Comparison of ENCODE assay signal across 8 cellular contexts in the genomic region with DNA sequence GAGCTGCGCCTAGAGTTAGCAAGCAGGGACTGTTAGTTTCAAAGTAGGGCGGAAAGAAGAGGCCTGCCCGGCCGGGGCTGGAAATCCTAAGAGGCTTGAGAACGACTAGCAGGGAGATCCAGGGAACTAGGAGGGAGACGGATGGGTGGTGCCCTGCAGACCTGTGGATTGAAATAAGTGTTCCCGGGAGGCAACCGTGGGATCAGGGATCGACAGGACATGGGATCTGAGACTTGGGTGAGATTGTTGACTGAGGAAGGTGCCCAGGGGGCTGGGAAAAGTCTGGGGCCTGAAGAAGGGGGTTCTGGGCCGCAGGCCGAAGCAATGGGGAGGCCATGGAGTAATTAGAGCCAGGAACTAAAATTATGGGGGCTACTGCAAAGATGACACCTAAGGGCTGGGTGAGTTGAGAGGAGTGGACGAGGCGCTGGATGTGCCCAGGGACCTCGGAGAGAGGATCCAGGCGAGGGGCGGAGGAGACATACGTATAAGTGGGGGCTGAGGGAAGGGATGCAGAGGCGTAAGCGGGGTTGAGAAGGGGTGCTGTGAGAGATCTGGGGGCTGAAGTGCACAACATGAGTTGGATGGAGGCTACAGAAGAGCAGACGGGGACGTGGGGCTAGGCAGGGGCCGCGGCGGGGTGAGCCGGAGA. TPM values are rescaled to one million over a fixed set of nuclear protein-coding genes. Genes with fewer than 3 reads are reported as not detected.
DNase-seq lines count a peak whose midpoint lies in the region; ATAC-seq, FAIRE-seq and TF ChIP-seq lines count a peak whose summit lies in the region.

No MANE protein-coding gene starts in this region.

- no peaks in the 10 kb centered on the region for H3K27me3 ChIP-seq in CD8-positive, alpha-beta memory T cell (ENCODE audit: insufficient read depth, low read length, poor library complexity, severe bottlenecking)
- H3K27me3 ChIP-seq in MG63 (no peaks in the 10 kb centered on the region), HepG2 (ENCODE audit: control insufficient read depth in 1 of 2, insufficient read depth in 2 of 2, low read length in 2 of 2) (peaks cover 0 to 4% of the 10 kb centered on the region in 2 experiments; a peak in 1 of 5 replicates), tibial artery (no peaks in the 10 kb centered on the region)

- H3K27me3 Mint-ChIP-seq in CD8-positive, alpha-beta memory T cell: no peaks in the 10 kb centered on the region

- no peaks in the 10 kb centered on the region for H3K9me3 Mint-ChIP-seq in CD8-positive, alpha-beta memory T cell

- in situ Hi-C loops in HepG2 (cut with HindIII; ENCODE audit: extremely low pct_ligation_motif_present, low pct_unique_long_range_greater_than_20kb) (no loop called here), GM13976 (cut with MboI; ENCODE audit: low sequenced_read_pairs, unreplicated experiment) (no loop called here)

- H3K36me3 Mint-ChIP-seq in CD8-positive, alpha-beta memory T cell: peaks cover 0 to 3% (median 1%) of the 10 kb centered on the region in 3 donors

- H2AFZ ChIP-seq in HepG2 (ENCODE audit: low read length): peak overlapping the region; percentile 68

- H3K9ac ChIP-seq in HepG2 (ENCODE audit: insufficient read depth, low read depth, low read length): peak overlapping the region; percentile 74

- DNase-seq in CD8-positive, alpha-beta memory T cell: peak in 2 of 5 donors; percentile 3 to 46
- peak; percentile 20 for DNase-seq in MG63
- DNase-seq in cerebellar cortex (ENCODE audit: low spot score): peak; percentile 50
- peak; percentile 22 for DNase-seq in HepG2 (ENCODE audit: low spot score)
- peak in 1 of 2 donors; percentile 25 for DNase-seq in tibial artery
- no peak for DNase-seq in GM13976 (ENCODE audit: low spot score)
- no peak for DNase-seq in NCI-H1694 treated with DMSO at 0.1 percent for 48 hours (lab: John Stamatoyannopoulos, UW)

- intact Hi-C loops in HepG2 (cut with micrococcal nuclease; ENCODE audit: unreplicated experiment) (no loop called here), tibial artery (cut with DNase I; ENCODE audit: low total_unique reads) (loop anchor here (10.0 kb wide), 1 partner anchor 370 kb away; the partner anchor contains the start of gene CDK17)

- H3K27ac Mint-ChIP-seq in CD8-positive, alpha-beta memory T cell: no peak overlapping the region

- H3K4me1 ChIP-seq in CD8-positive, alpha-beta memory T cell (ENCODE audit: insufficient read depth, low read length): peaks cover 14% of the 10 kb centered on the region
- H3K4me1 ChIP-seq in HepG2 (ENCODE audit: insufficient read depth, low read length) (peaks cover 36% of the 10 kb centered on the region), tibial artery (peaks cover 0 to 16% (median 10%) of the 10 kb centered on the region in 4 donors)

- H3K27ac ChIP-seq in CD8-positive, alpha-beta memory T cell (ENCODE audit: low read depth, low read length): peak overlapping the region; percentile 83
- H3K27ac ChIP-seq in HepG2 (ENCODE audit: extremely low read length, insufficient read depth, low read length) (peak overlapping the region; percentile 63), tibial artery (peak overlapping the region; percentile 91 to 95)

- ATAC-seq in GM21381 (IDR thresholded peaks at IDR 0.05; ENCODE audit: unreplicated experiment): peak; percentile 6
- ATAC-seq in HepG2: peak; percentile 64

- TF ChIP-seq CTCF in HepG2 (CRISPR knock-in tag; IDR thresholded peaks at IDR 0.05): no peak
- no peak for TF ChIP-seq CTCF in tibial artery (IDR thresholded peaks at IDR 0.05)
- TF ChIP-seq CTCF in GM13976 (IDR thresholded peaks at IDR 0.05; ENCODE audit: borderline replicate concordance, control extremely low read depth, extremely low read depth, insufficient read depth, missing control alignments): no peak

- H3K36me3 ChIP-seq in CD8-positive, alpha-beta memory T cell (ENCODE audit: insufficient read depth, low read length): no peaks in the 10 kb centered on the region
- H3K36me3 ChIP-seq in MG63: no peaks in the 10 kb centered on the region
- H3K36me3 ChIP-seq in HepG2 (replicated peaks in 1 of 2; ENCODE audit: control insufficient read depth in 1 of 2, insufficient read depth in 2 of 2, low read length in 2 of 2): no peaks in the 10 kb centered on the region
- no peaks in the 10 kb centered on the region for H3K36me3 ChIP-seq in tibial artery

- no peak for TF ChIP-seq POLR2A in HepG2 (IDR thresholded peaks at IDR 0.05; ENCODE audit: insufficient read depth in 1 of 2, low read depth in 2 of 2, low read length in 2 of 2)

- no peak overlapping the region for H3K4me3 Mint-ChIP-seq in CD8-positive, alpha-beta memory T cell

- H3K79me2 ChIP-seq in HepG2 (ENCODE audit: insufficient read depth, low read length): peaks cover 14% of the 10 kb centered on the region

- H3K4me2 ChIP-seq in HepG2 (ENCODE audit: low read depth, low read length): peak overlapping the region; percentile 73

- no peak for FAIRE-seq in HepG2 (lab: Jason Lieb, UNC)

- H3K4me3 ChIP-seq in CD8-positive, alpha-beta memory T cell (ENCODE audit: low read length): peak overlapping the region; percentile 84
- H3K4me3 ChIP-seq in MG63: peak overlapping the region; percentile 89
- H3K4me3 ChIP-seq in HepG2 (replicated peaks in 1 of 3; ENCODE audit: insufficient read depth in 1 of 3, low read depth in 2 of 3, low read length in 3 of 3): peak overlapping the region; percentile 92 to 99 (median 93)
- peak overlapping the region; percentile 88 to 94 for H3K4me3 ChIP-seq in tibial artery

- 2% methylated on average over 25 of the region's 25 CpGs for WGBS in HepG2 (ENCODE audit: low lambda C conversion rate)

- POLR2A ChIA-PET in CD8-positive, alpha-beta memory T cell (lab: Charles Lee): interaction anchor here (1.6 kb wide), 2 partner anchors 12 to 91 kb away, joined by 3 to 9 read pairs; partner anchors contain the start of genes AMDHD1 and CCDC38
- POLR2A ChIA-PET in HepG2 (lab: Yijun Ruan, JAX): interaction anchor here (0.9 to 1.6 kb wide), 5 partner anchors 14 to 561 kb away, joined by 3 to 5 read pairs (median 4); partner anchors contain the start of genes CDK17, HAL and METAP2

- CTCF ChIA-PET in CD8-positive, alpha-beta memory T cell (lab: Charles Lee): interaction anchor here (2.4 kb wide), 1 partner anchor 13 kb away, joined by 6 read pairs; no protein-coding TSS in a partner anchor
- CTCF ChIA-PET in HepG2 (lab: Yijun Ruan, JAX; ENCODE audit: low intra/inter-chr PET ratio, low total read pairs): no interaction called here

- TF ChIP-seq EP300 in HepG2 (IDR thresholded peaks at IDR 0.05; ENCODE audit: low read depth in 2 of 2, low read length in 2 of 2) (no peak), HepG2 (CRISPR knock-in tag; IDR thresholded peaks at IDR 0.05; ENCODE audit: borderline replicate concordance) (no peak)

- BruUV-seq in HepG2 (replicated peaks; lab: Mats Ljungman, UMichigan): no TSS peak

- H3K4me1 Mint-ChIP-seq in CD8-positive, alpha-beta memory T cell: peaks cover 16 to 24% (median 24%) of the 10 kb centered on the region in 3 donors

- H4K20me1 ChIP-seq in HepG2 (ENCODE audit: insufficient read depth, low read length): no peaks in the 10 kb centered on the region

- H3K9me3 ChIP-seq in CD8-positive, alpha-beta memory T cell (ENCODE audit: low read length): no peaks in the 10 kb centered on the region
- no peaks in the 10 kb centered on the region for H3K9me3 ChIP-seq in MG63
- no peaks in the 10 kb centered on the region for H3K9me3 ChIP-seq in HepG2 (ENCODE audit: low read length)
- H3K9me3 ChIP-seq in tibial artery: no peaks in the 10 kb centered on the region

- no peak for TF ChIP-seq RAD21 in HepG2 (CRISPR knock-in tag; IDR thresholded peaks at IDR 0.05)

RNA-seq across cellular contexts. Expression of gene LTA4H, which starts 0.6 kb away (rescaled TPM):
- 10 to 100 TPM; 58.8 to 63.7 TPM for total RNA-seq in CD8-positive, alpha-beta memory T cell
- polyA plus RNA-seq in CD8-positive, alpha-beta memory T cell: 61.4 TPM
- total RNA-seq in MG63 (2014; rRNA removed; shearing (Covaris generic); ENCODE audit: low replicate concordance): 45.7 and 50.4 TPM in 2 replicates
- total RNA-seq in HepG2 (2016; rRNA removed; fragmentation: Illumina TruSeq; extraction: Trizol): 90.4 and 114 TPM in 2 replicates
- 19.9 and 28.2 TPM in 2 replicates for total RNA-seq in HepG2 (2016; cell fraction: cytosol; rRNA removed; fragmentation: Illumina TruSeq; extraction: Trizol; ENCODE audit: low read depth)
- total RNA-seq in HepG2 (2016; cell fraction: insoluble cytoplasmic fraction; rRNA removed; fragmentation: Illumina TruSeq; extraction: Trizol): 86.9 and 108 TPM in 2 replicates
- 66.0 and 81.9 TPM in 2 replicates for total RNA-seq in HepG2 (2016; cell fraction: membrane; rRNA removed; fragmentation: Illumina TruSeq; extraction: Trizol)
- 54.5 and 55.7 TPM in 2 replicates for total RNA-seq in HepG2 (2016; cell fraction: nucleus; rRNA removed; fragmentation: Illumina TruSeq; extraction: Trizol)
- 74.4 and 87.5 TPM in 2 replicates for polyA plus RNA-seq in HepG2 (2011; rRNA removed)
- 50.8 and 73.9 TPM in 2 replicates for polyA plus RNA-seq in HepG2 (2011; cell fraction: cytosol; rRNA removed)
- polyA plus RNA-seq in HepG2 (2011; cell fraction: nucleus; rRNA removed): 43.0 and 54.3 TPM in 2 replicates
- 111 and 121 TPM in 2 replicates for polyA plus RNA-seq in HepG2 (2012)
- 22.4 and 25.2 TPM in 2 replicates for polyA plus RNA-seq in HepG2 (2016; cell fraction: cytosol; fragmentation: Illumina TruSeq; extraction: Trizol; ENCODE audit: low read depth)
- 97.9 and 98.6 TPM in 2 replicates for polyA plus RNA-seq in HepG2 (2016; cell fraction: insoluble cytoplasmic fraction; fragmentation: Illumina TruSeq; extraction: Trizol; ENCODE audit: low read depth)
- polyA plus RNA-seq in HepG2 (2016; cell fraction: membrane; fragmentation: Illumina TruSeq; extraction: Trizol; ENCODE audit: low read depth): 49.0 and 58.4 TPM in 2 replicates
- 57.8 and 60.3 TPM in 2 replicates for polyA plus RNA-seq in HepG2 (2016; cell fraction: nucleus; fragmentation: Illumina TruSeq; extraction: Trizol; ENCODE audit: insufficient read depth, low read depth)
- 53.9 and 54.2 TPM in 2 replicates for polyA minus RNA-seq in HepG2 (2011; rRNA and poly(A)+ RNA removed; ENCODE audit: low replicate concordance)
- 45.7 and 50.7 TPM in 2 replicates for polyA minus RNA-seq in HepG2 (2011; cell fraction: cytosol; rRNA and poly(A)+ RNA removed)
- polyA minus RNA-seq in HepG2 (2011; cell fraction: nucleus; rRNA and poly(A)+ RNA removed): 50.5 and 65.3 TPM in 2 replicates

RNA-seq across cellular contexts. Expression of gene HAL, which starts 38.6 kb away (rescaled TPM):
- under 1 TPM; 0.09 to 0.40 TPM for total RNA-seq in CD8-positive, alpha-beta memory T cell
- not detected for polyA plus RNA-seq in CD8-positive, alpha-beta memory T cell
- not detected in 2 replicates for total RNA-seq in MG63 (2014; rRNA removed; shearing (Covaris generic); ENCODE audit: low replicate concordance)
- 0.56 and 0.89 TPM in 2 replicates for total RNA-seq in HepG2 (2016; rRNA removed; fragmentation: Illumina TruSeq; extraction: Trizol)
- total RNA-seq in HepG2 (2016; cell fraction: cytosol; rRNA removed; fragmentation: Illumina TruSeq; extraction: Trizol; ENCODE audit: low read depth): 0.10 and 0.26 TPM in 2 replicates
- total RNA-seq in HepG2 (2016; cell fraction: insoluble cytoplasmic fraction; rRNA removed; fragmentation: Illumina TruSeq; extraction: Trizol): 0.58 and 1.1 TPM in 2 replicates
- total RNA-seq in HepG2 (2016; cell fraction: membrane; rRNA removed; fragmentation: Illumina TruSeq; extraction: Trizol): 0.22 and 0.59 TPM in 2 replicates
- 1.8 and 2.1 TPM in 2 replicates for total RNA-seq in HepG2 (2016; cell fraction: nucleus; rRNA removed; fragmentation: Illumina TruSeq; extraction: Trizol)
- 37.8 and 63.7 TPM in 2 replicates for polyA plus RNA-seq in HepG2 (2011; rRNA removed)
- polyA plus RNA-seq in HepG2 (2011; cell fraction: cytosol; rRNA removed): 17.0 and 30.5 TPM in 2 replicates
- 159 and 187 TPM in 2 replicates for polyA plus RNA-seq in HepG2 (2011; cell fraction: nucleus; rRNA removed)
- polyA plus RNA-seq in HepG2 (2012): 38.1 and 88.4 TPM in 2 replicates
- 0.11 TPM in 2 replicates for polyA plus RNA-seq in HepG2 (2016; cell fraction: cytosol; fragmentation: Illumina TruSeq; extraction: Trizol; ENCODE audit: low read depth)
- polyA plus RNA-seq in HepG2 (2016; cell fraction: insoluble cytoplasmic fraction; fragmentation: Illumina TruSeq; extraction: Trizol; ENCODE audit: low read depth): 0.50 and 0.67 TPM in 2 replicates
- 0.20 and 0.25 TPM in 2 replicates for polyA plus RNA-seq in HepG2 (2016; cell fraction: membrane; fragmentation: Illumina TruSeq; extraction: Trizol; ENCODE audit: low read depth)
- 1.8 and 2.3 TPM in 2 replicates for polyA plus RNA-seq in HepG2 (2016; cell fraction: nucleus; fragmentation: Illumina TruSeq; extraction: Trizol; ENCODE audit: insufficient read depth, low read depth)
- 3.5 and 84.7 TPM in 2 replicates for polyA minus RNA-seq in HepG2 (2011; rRNA and poly(A)+ RNA removed; ENCODE audit: low replicate concordance)
- polyA minus RNA-seq in HepG2 (2011; cell fraction: cytosol; rRNA and poly(A)+ RNA removed): 24.7 and 49.8 TPM in 2 replicates
- 65.0 and 124 TPM in 2 replicates for polyA minus RNA-seq in HepG2 (2011; cell fraction: nucleus; rRNA and poly(A)+ RNA removed)

Comparison
In these comparisons a context has a peak if more than half of its experiments do, and no peak if none do; other contexts are left out.
1. DNase-seq: peak in MG63 (single experiment), cerebellar cortex (single experiment) and HepG2 (single experiment); none in GM13976 (single experiment) and NCI-H1694 treated with DMSO at 0.1 percent for 48 hours (single experiment).
2. Peak in every context shown above with its lines, with median percentiles within 50 percentile points of each other: H3K27ac ChIP-seq and H3K4me3 ChIP-seq.